Comparison of ENCODE assay signal across 18 cellular contexts in the genomic region with DNA sequence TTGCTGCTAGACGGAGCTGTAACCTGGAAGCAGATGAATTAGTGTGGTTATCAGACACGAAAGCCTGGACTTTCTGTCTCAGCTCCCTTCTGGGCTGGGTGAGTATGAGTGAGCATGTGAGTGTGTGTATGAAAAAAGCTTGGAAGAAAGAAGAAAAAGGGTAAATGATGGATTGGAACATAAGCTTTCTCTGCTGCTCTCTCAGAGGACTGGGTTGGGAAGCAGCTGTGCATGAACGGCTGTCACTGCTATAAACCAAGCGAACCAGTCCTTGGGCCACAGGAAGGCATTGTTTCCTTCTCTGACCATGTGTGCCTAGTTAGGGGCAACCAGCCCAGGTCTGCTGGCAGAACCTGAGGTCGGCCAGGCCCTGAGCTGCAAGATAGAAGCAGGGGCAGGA. TPM values are rescaled to one million over a fixed set of nuclear protein-coding genes. Genes with fewer than 3 reads are reported as not detected.
A peak's percentile ranks its signal among the peaks of the same experiment; 100 is the strongest.
DNase-seq lines count a peak whose midpoint lies in the region; ATAC-seq, FAIRE-seq and TF ChIP-seq lines count a peak whose summit lies in the region.
"Had no signal": no experiment of that assay in that cellular context is flagged by ENCODE, and none has a peak within 500 bp of the region (broad histone marks: within the 10 kb centered on the region; RNA-seq: fewer than 3 reads in every experiment).

No MANE protein-coding gene starts in this region.

- no peaks in the 10 kb centered on the region for H4K20me1 ChIP-seq in HepG2 (ENCODE audit: insufficient read depth, low read length)

- no peak for TF ChIP-seq POLR2A in HepG2 (IDR thresholded peaks at IDR 0.05; ENCODE audit: insufficient read depth in 1 of 2, low read depth in 2 of 2, low read length in 2 of 2)

- H3K4me3 ChIP-seq in SJCRH30 = no peak overlapping the region
- H3K4me3 ChIP-seq in mucosa of descending colon = no peak overlapping the region
- H3K4me3 ChIP-seq in HepG2 (replicated peaks in 1 of 3; ENCODE audit: insufficient read depth in 1 of 3, low read depth in 2 of 3, low read length in 3 of 3) = no peak overlapping the region
- H3K4me3 ChIP-seq: GM23338 had no signal

- H3K27ac ChIP-seq in SJCRH30 = peak overlapping the region; percentile 89
- H3K27ac ChIP-seq in HepG2 (ENCODE audit: extremely low read length, insufficient read depth, low read length) = no peak overlapping the region
- H3K27ac ChIP-seq: C4-2B had no signal

- no peak for ATAC-seq in GM19035 (IDR thresholded peaks at IDR 0.05; ENCODE audit: unreplicated experiment)
- ATAC-seq in mucosa of descending colon = no peak
- no peak for ATAC-seq in HepG2
- no peak for ATAC-seq in GM21528 (IDR thresholded peaks at IDR 0.05; ENCODE audit: low FRiP score, unreplicated experiment)
- ATAC-seq: GM23338 had no signal

- DNase-seq in SJCRH30 = peak; percentile 51 to 80
- no peak for DNase-seq in endothelial cell (ENCODE audit: low spot score)
- no peak for DNase-seq in osteocyte (ENCODE audit: extremely low spot score, unreplicated experiment)
- DNase-seq in mucosa of descending colon = no peak
- DNase-seq in HepG2 (ENCODE audit: low spot score) = no peak
- DNase-seq: AML-193; Caco-2; CD4-positive, alpha-beta T cell; HCEC 1CT had no signal

- CTCF ChIA-PET in HepG2 (lab: Yijun Ruan, JAX; ENCODE audit: low intra/inter-chr PET ratio, low total read pairs) = no interaction called here

- no peaks in the 10 kb centered on the region for H3K27me3 Mint-ChIP-seq in endothelial cell (ENCODE audit: unreplicated experiment)
- H3K27me3 Mint-ChIP-seq in osteocyte (ENCODE audit: unreplicated experiment) = no peaks in the 10 kb centered on the region

- no TSS peak for BruUV-seq in HepG2 (replicated peaks; lab: Mats Ljungman, UMichigan)

- H3K9me3 Mint-ChIP-seq in endothelial cell (ENCODE audit: unreplicated experiment) = no peaks in the 10 kb centered on the region
- H3K9me3 Mint-ChIP-seq in osteocyte (ENCODE audit: unreplicated experiment) = no peaks in the 10 kb centered on the region
- H3K9me3 Mint-ChIP-seq: CD4-positive, alpha-beta T cell; GM23338 had no signal

- no peak overlapping the region for H2AFZ ChIP-seq in HepG2 (ENCODE audit: low read length)
- H2AFZ ChIP-seq: GM23338 had no signal

- H3K4me2 ChIP-seq in HepG2 (ENCODE audit: low read depth, low read length) = no peak overlapping the region
- H3K4me2 ChIP-seq: GM23338 had no signal

- intact Hi-C loops in mucosa of descending colon (cut with DNase I, micrococcal nuclease) = no loop called here
- intact Hi-C loops in HepG2 (cut with micrococcal nuclease; ENCODE audit: unreplicated experiment) = no loop called here

- no peak for TF ChIP-seq RAD21 in HepG2 (CRISPR knock-in tag; IDR thresholded peaks at IDR 0.05)

- H3K36me3 Mint-ChIP-seq in endothelial cell (ENCODE audit: low read depth, unreplicated experiment) = peaks cover 18% of the 10 kb centered on the region
- H3K36me3 Mint-ChIP-seq in osteocyte (ENCODE audit: unreplicated experiment) = peaks cover 63% of the 10 kb centered on the region

- in situ Hi-C loops in HepG2 (cut with HindIII; ENCODE audit: extremely low pct_ligation_motif_present, low pct_unique_long_range_greater_than_20kb) = loop anchor here (25.0 kb wide), 1 partner anchor 395 kb away; no protein-coding TSS in a partner anchor

- no peak for FAIRE-seq in HepG2 (lab: Jason Lieb, UNC)
- FAIRE-seq: A204.1, D721Med, G401.6, GM12891, H54 had no signal

- 96% methylated on average over 5 of the region's 5 CpGs for WGBS in HepG2 (ENCODE audit: low lambda C conversion rate)

- no peak overlapping the region for H3K4me3 Mint-ChIP-seq in endothelial cell (ENCODE audit: unreplicated experiment)
- H3K4me3 Mint-ChIP-seq in osteocyte (ENCODE audit: unreplicated experiment) = no peak overlapping the region
- H3K4me3 Mint-ChIP-seq: CD4-positive, alpha-beta T cell; GM23338 had no signal

- H3K36me3 ChIP-seq in SJCRH30 = peaks cover 8% of the 10 kb centered on the region
- no peaks in the 10 kb centered on the region for H3K36me3 ChIP-seq in mucosa of descending colon (ENCODE audit: low read depth)
- H3K36me3 ChIP-seq in HepG2 (replicated peaks in 1 of 2; ENCODE audit: control insufficient read depth in 1 of 2, insufficient read depth in 2 of 2, low read length in 2 of 2) = peaks cover 51 to 83% of the 10 kb centered on the region in 2 experiments

- TF ChIP-seq CTCF in endothelial cell (IDR thresholded peaks at IDR 0.05; ENCODE audit: unreplicated experiment) (no peak), osteocyte (IDR thresholded peaks at IDR 0.05) (no peak), mucosa of descending colon (IDR thresholded peaks at IDR 0.05) (no peak), HepG2 (CRISPR knock-in tag; IDR thresholded peaks at IDR 0.05) (no peak)

- H3K79me2 ChIP-seq in HepG2 (ENCODE audit: insufficient read depth, low read length) = no peaks in the 10 kb centered on the region

- H3K4me1 ChIP-seq in SJCRH30 = peaks cover 58% of the 10 kb centered on the region
- H3K4me1 ChIP-seq in mucosa of descending colon (ENCODE audit: low read depth) = no peaks in the 10 kb centered on the region
- peaks cover 5% of the 10 kb centered on the region for H3K4me1 ChIP-seq in HepG2 (ENCODE audit: insufficient read depth, low read length)

- POLR2A ChIA-PET in HepG2 (lab: Yijun Ruan, JAX) = no interaction called here

- H3K27me3 ChIP-seq in SJCRH30 (no peaks in the 10 kb centered on the region), HepG2 (ENCODE audit: control insufficient read depth in 1 of 2, insufficient read depth in 2 of 2, low read length in 2 of 2) (no peaks in the 10 kb centered on the region)

- no peak for TF ChIP-seq EP300 in HepG2 (IDR thresholded peaks at IDR 0.05; ENCODE audit: low read depth in 2 of 2, low read length in 2 of 2)
- no peak for TF ChIP-seq EP300 in HepG2 (CRISPR knock-in tag; IDR thresholded peaks at IDR 0.05; ENCODE audit: borderline replicate concordance)

- H3K9me3 ChIP-seq in SJCRH30 (replicated peaks) (no peaks in the 10 kb centered on the region), mucosa of descending colon (no peaks in the 10 kb centered on the region), HepG2 (ENCODE audit: low read length) (no peaks in the 10 kb centered on the region)
- H3K9me3 ChIP-seq: Caco-2 had no signal

- H3K27ac Mint-ChIP-seq in endothelial cell (ENCODE audit: unreplicated experiment) (peak overlapping the region; percentile 58), osteocyte (ENCODE audit: unreplicated experiment) (peak overlapping the region; percentile 65)
- H3K27ac Mint-ChIP-seq: CD4-positive, alpha-beta T cell; GM23338 had no signal

- H3K9ac ChIP-seq in HepG2 (ENCODE audit: insufficient read depth, low read depth, low read length) = no peak overlapping the region

- H3K4me1 Mint-ChIP-seq in endothelial cell (ENCODE audit: unreplicated experiment) (peaks cover 2% of the 10 kb centered on the region), osteocyte (ENCODE audit: unreplicated experiment) (peaks cover 42% of the 10 kb centered on the region)

TF ChIP-seq in HepG2, 621 proteins besides CTCF, POLR2A, EP300 and RAD21 (continues in another document):
- no peak for TF ChIP-seq ZNF432 (CRISPR knock-in tag; IDR thresholded peaks at IDR 0.05; ENCODE audit: borderline replicate concordance)
- TF ChIP-seq ZNF317 (CRISPR knock-in tag; IDR thresholded peaks at IDR 0.05) = no peak
- TF ChIP-seq KAT8 (CRISPR knock-in tag; IDR thresholded peaks at IDR 0.05) = no peak
- TF ChIP-seq, protein P1, sequence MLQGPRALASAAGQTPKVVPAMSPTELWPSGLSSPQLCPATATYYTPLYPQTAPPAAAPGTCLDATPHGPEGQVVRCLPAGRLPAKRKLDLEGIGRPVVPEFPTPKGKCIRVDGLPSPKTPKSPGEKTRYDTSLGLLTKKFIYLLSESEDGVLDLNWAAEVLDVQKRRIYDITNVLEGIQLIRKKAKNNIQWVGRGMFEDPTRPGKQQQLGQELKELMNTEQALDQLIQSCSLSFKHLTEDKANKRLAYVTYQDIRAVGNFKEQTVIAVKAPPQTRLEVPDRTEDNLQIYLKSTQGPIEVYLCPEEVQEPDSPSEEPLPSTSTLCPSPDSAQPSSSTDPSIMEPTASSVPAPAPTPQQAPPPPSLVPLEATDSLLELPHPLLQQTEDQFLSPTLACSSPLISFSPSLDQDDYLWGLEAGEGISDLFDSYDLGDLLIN (CRISPR knock-in tag; IDR thresholded peaks at IDR 0.05; ENCODE audit: borderline replicate concordance) = no peak
- TF ChIP-seq ZNF264 (CRISPR knock-in tag; IDR thresholded peaks at IDR 0.05) = no peak
- TF ChIP-seq FOXO1 (CRISPR knock-in tag; IDR thresholded peaks at IDR 0.05) = no peak
- TF ChIP-seq ZBTB1 (CRISPR knock-in tag; IDR thresholded peaks at IDR 0.05; ENCODE audit: borderline replicate concordance) = no peak
- TF ChIP-seq KMT2B (CRISPR knock-in tag; IDR thresholded peaks at IDR 0.05) = no peak
- no peak for TF ChIP-seq RBM22 (optimal IDR thresholded peaks at IDR 0.05; ENCODE audit: low read length)
- no peak for TF ChIP-seq ZNF207 (IDR thresholded peaks at IDR 0.05; ENCODE audit: borderline replicate concordance)

RNA-seq across cellular contexts. Expression of a gene that starts 37.0 kb away (rescaled TPM):
- total RNA-seq in SJCRH30 (2014; rRNA removed; shearing (Covaris generic)) = 50.4 and 62.9 TPM in 2 replicates
- total RNA-seq in endothelial cell (ENCODE audit: unreplicated experiment) = 27.1 TPM
- 23.5 and 32.1 TPM in 2 replicates for total RNA-seq in osteocyte
- total RNA-seq in mucosa of descending colon = 10 to 100 TPM; 22.6 to 25.7 (median 23.6) TPM
- 74.2 and 117 TPM in 2 replicates for total RNA-seq in HepG2 (2016; rRNA removed; fragmentation: Illumina TruSeq; extraction: Trizol)
- total RNA-seq in HepG2 (2016; cell fraction: cytosol; rRNA removed; fragmentation: Illumina TruSeq; extraction: Trizol; ENCODE audit: low read depth) = 28.7 and 31.7 TPM in 2 replicates
- total RNA-seq in HepG2 (2016; cell fraction: insoluble cytoplasmic fraction; rRNA removed; fragmentation: Illumina TruSeq; extraction: Trizol) = 78.4 and 116 TPM in 2 replicates
- total RNA-seq in HepG2 (2016; cell fraction: membrane; rRNA removed; fragmentation: Illumina TruSeq; extraction: Trizol) = 34.6 and 40.8 TPM in 2 replicates
- 44.6 and 58.8 TPM in 2 replicates for total RNA-seq in HepG2 (2016; cell fraction: nucleus; rRNA removed; fragmentation: Illumina TruSeq; extraction: Trizol)
- polyA plus RNA-seq in HepG2 (2011; rRNA removed) = 45.6 and 52.7 TPM in 2 replicates
- polyA plus RNA-seq in HepG2 (2011; cell fraction: cytosol; rRNA removed) = 38.1 and 45.2 TPM in 2 replicates
- 17.0 and 19.5 TPM in 2 replicates for polyA plus RNA-seq in HepG2 (2011; cell fraction: nucleus; rRNA removed)
- polyA plus RNA-seq in HepG2 (2012) = 35.5 and 38.6 TPM in 2 replicates
- 5.6 and 7.5 TPM in 2 replicates for polyA plus RNA-seq in HepG2 (2016; cell fraction: cytosol; fragmentation: Illumina TruSeq; extraction: Trizol; ENCODE audit: low read depth)
- 104 and 112 TPM in 2 replicates for polyA plus RNA-seq in HepG2 (2016; cell fraction: insoluble cytoplasmic fraction; fragmentation: Illumina TruSeq; extraction: Trizol; ENCODE audit: low read depth)
- polyA plus RNA-seq in HepG2 (2016; cell fraction: membrane; fragmentation: Illumina TruSeq; extraction: Trizol; ENCODE audit: low read depth) = 11.5 and 11.6 TPM in 2 replicates
- polyA plus RNA-seq in HepG2 (2016; cell fraction: nucleus; fragmentation: Illumina TruSeq; extraction: Trizol; ENCODE audit: insufficient read depth, low read depth) = 57.0 and 64.6 TPM in 2 replicates
- 37.2 and 57.0 TPM in 2 replicates for polyA minus RNA-seq in HepG2 (2011; rRNA and poly(A)+ RNA removed; ENCODE audit: low replicate concordance)
- 89.0 and 103 TPM in 2 replicates for polyA minus RNA-seq in HepG2 (2011; cell fraction: cytosol; rRNA and poly(A)+ RNA removed)
- 47.1 and 56.3 TPM in 2 replicates for polyA minus RNA-seq in HepG2 (2011; cell fraction: nucleus; rRNA and poly(A)+ RNA removed)

Comparison
In these comparisons a context has a peak if more than half of its experiments do, and no peak if none do; other contexts are left out.
1. DNase-seq: peak in SJCRH30 (2 of 2); none in endothelial cell (single experiment), osteocyte (single experiment), mucosa of descending colon (0 of 3) and HepG2 (single experiment).